ENCODE assay signal across 19 cellular contexts in genomic region chr13:93535256-93535655, GRCh38.
DNase-seq lines count a peak whose midpoint lies in the region; ATAC-seq, FAIRE-seq and TF ChIP-seq lines count a peak whose summit lies in the region.
"Had no signal": no experiment of that assay in that cellular context is flagged by ENCODE, and none has a peak within 500 bp of the region (broad histone marks: within the 10 kb centered on the region; RNA-seq: fewer than 3 reads in every experiment).

No MANE protein-coding gene starts in this region.

- H3K4me3 ChIP-seq in epithelial cell of esophagus (ENCODE audit: low read length) (no peak overlapping the region), HepG2 (replicated peaks in 1 of 3; ENCODE audit: insufficient read depth in 1 of 3, low read depth in 2 of 3, low read length in 3 of 3) (no peak overlapping the region), adrenal gland (no peak overlapping the region)
- H3K4me3 ChIP-seq: gastroesophageal sphincter, GM12878, ovary had no signal

- no peak overlapping the region for H3K27ac ChIP-seq in HepG2 (ENCODE audit: extremely low read length, insufficient read depth, low read length)
- H3K27ac ChIP-seq in adrenal gland, result no peak overlapping the region
- H3K27ac ChIP-seq: gastroesophageal sphincter, RWPE1 had no signal

- H3K27me3 ChIP-seq in HepG2 (ENCODE audit: control insufficient read depth in 1 of 2, insufficient read depth in 2 of 2, low read length in 2 of 2) (no peaks in the 10 kb centered on the region), adrenal gland (no peaks in the 10 kb centered on the region)
- H3K27me3 ChIP-seq: gastroesophageal sphincter, ovary had no signal

- peaks cover 9% of the 10 kb centered on the region for H3K4me1 ChIP-seq in HepG2 (ENCODE audit: insufficient read depth, low read length)
- peaks cover 0 to 4% of the 10 kb centered on the region in 2 donors for H3K4me1 ChIP-seq in adrenal gland (replicated peaks in 1 of 2)
- H3K4me1 ChIP-seq: Caco-2, gastroesophageal sphincter had no signal

- H3K9me3 Mint-ChIP-seq in naive thymus-derived CD8-positive, alpha-beta T cell, result peaks cover 0 to 10% (median 0%) of the 10 kb centered on the region in 9 donors
- H3K9me3 Mint-ChIP-seq: endodermal cell had no signal

- CTCF ChIA-PET in HepG2 (lab: Yijun Ruan, JAX; ENCODE audit: low intra/inter-chr PET ratio, low total read pairs), result no interaction called here

- no peak for TF ChIP-seq CTCF in epithelial cell of esophagus (IDR thresholded peaks at IDR 0.05; ENCODE audit: insufficient read depth, low read depth, low read length, missing control alignments)
- no peak for TF ChIP-seq CTCF in HepG2 (CRISPR knock-in tag; IDR thresholded peaks at IDR 0.05)
- TF ChIP-seq CTCF in adrenal gland (IDR thresholded peaks at IDR 0.05), result no peak

- H3K4me3 Mint-ChIP-seq in naive thymus-derived CD8-positive, alpha-beta T cell, result no peak overlapping the region
- H3K4me3 Mint-ChIP-seq: activated CD4-positive, alpha-beta T cell treated with anti-CD3 and anti-CD28 coated beads for 36 hours; endodermal cell had no signal

- H3K27ac Mint-ChIP-seq in naive thymus-derived CD8-positive, alpha-beta T cell, result no peak overlapping the region
- H3K27ac Mint-ChIP-seq: activated CD4-positive, alpha-beta T cell treated with anti-CD3 and anti-CD28 coated beads for 36 hours; endodermal cell had no signal

- no peak overlapping the region for H3K9ac ChIP-seq in HepG2 (ENCODE audit: insufficient read depth, low read depth, low read length)

- TF ChIP-seq EP300 in HepG2 (IDR thresholded peaks at IDR 0.05; ENCODE audit: low read depth in 2 of 2, low read length in 2 of 2) (no peak), HepG2 (CRISPR knock-in tag; IDR thresholded peaks at IDR 0.05; ENCODE audit: borderline replicate concordance) (no peak)

- peaks cover 7% of the 10 kb centered on the region for H3K79me2 ChIP-seq in HepG2 (ENCODE audit: insufficient read depth, low read length)

- in situ Hi-C loops in HepG2 (cut with HindIII; ENCODE audit: extremely low pct_ligation_motif_present, low pct_unique_long_range_greater_than_20kb), result no loop called here

- ATAC-seq in HepG2, result no peak
- ATAC-seq in naive thymus-derived CD8-positive, alpha-beta T cell, result no peak
- ATAC-seq: activated CD4-positive, alpha-beta T cell treated with anti-CD3 and anti-CD28 coated beads for 36 hours; gastroesophageal sphincter; GM12878 had no signal

- TF ChIP-seq RAD21 in HepG2 (CRISPR knock-in tag; IDR thresholded peaks at IDR 0.05), result no peak

- WGBS in HepG2 (ENCODE audit: low lambda C conversion rate), result 100% methylated on average over 1 of the region's 1 CpG
- WGBS in adrenal gland, 4 donors, result 77 to 97% (median 96%) methylated on average over 1 of the region's 1 CpG

- BruUV-seq in HepG2 (replicated peaks; lab: Mats Ljungman, UMichigan), result no TSS peak

- no peak overlapping the region for H2AFZ ChIP-seq in HepG2 (ENCODE audit: low read length)

- no peak for FAIRE-seq in HepG2 (lab: Jason Lieb, UNC)
- FAIRE-seq: GM12878 had no signal

- TF ChIP-seq POLR2A in HepG2 (IDR thresholded peaks at IDR 0.05; ENCODE audit: insufficient read depth in 1 of 2, low read depth in 2 of 2, low read length in 2 of 2) (no peak), adrenal gland (IDR thresholded peaks at IDR 0.05) (no peak)

- H3K36me3 Mint-ChIP-seq in naive thymus-derived CD8-positive, alpha-beta T cell, result no peaks in the 10 kb centered on the region

- peak; percentile 4 for DNase-seq in Daoy (ENCODE audit: low read depth)
- DNase-seq in NCI-H69 (lab: John Stamatoyannopoulos, UW), result peak; percentile 35
- peak; percentile 67 for DNase-seq in epithelial cell of esophagus (ENCODE audit: low read depth)
- peak; percentile 9 for DNase-seq in HepG2 (ENCODE audit: low spot score)
- no peak for DNase-seq in adrenal gland
- no peak for DNase-seq in naive thymus-derived CD8-positive, alpha-beta T cell
- no peak for DNase-seq in HT-29 (ENCODE audit: low spot score)
- no peak for DNase-seq in activated T-cell treated with anti-CD3 and anti-CD28 coated beads, Interleukin-2, amount 50 U/mL, for 48 hours
- DNase-seq: activated CD4-positive, alpha-beta T cell treated with anti-CD3 and anti-CD28 coated beads for 36 hours; activated effector memory CD4-positive, alpha-beta T cell treated with Interleukin-2 at 50 U/mL for 16 hours; Caco-2; endodermal cell; NCI-H187 treated with DMSO at 0.1 percent for 48 hours; NCI-H446 treated with DMSO at 0.1 percent for 48 hours; ovary; stimulated activated CD4-positive, alpha-beta T cell treated with anti-CD3 and anti-CD28 coated beads, Interleukin-2, amount 100 ng/mL, for 24 hours had no signal

- POLR2A ChIA-PET in HepG2 (lab: Yijun Ruan, JAX), result no interaction called here
- POLR2A ChIA-PET in naive thymus-derived CD8-positive, alpha-beta T cell (lab: Charles Lee), result no interaction called here

- intact Hi-C loops in HepG2 (cut with micrococcal nuclease; ENCODE audit: unreplicated experiment), result no loop called here
- intact Hi-C loops in adrenal gland (cut with DNase I), result no loop called here

- H3K9me3 ChIP-seq in HepG2 (ENCODE audit: low read length) (no peaks in the 10 kb centered on the region), adrenal gland (replicated peaks in 1 of 3) (no peaks in the 10 kb centered on the region)
- H3K9me3 ChIP-seq: Caco-2, gastroesophageal sphincter, ovary had no signal

- no peak overlapping the region for H3K4me2 ChIP-seq in HepG2 (ENCODE audit: low read depth, low read length)

- H3K27me3 Mint-ChIP-seq in naive thymus-derived CD8-positive, alpha-beta T cell, result peaks cover 0 to 3% (median 0%) of the 10 kb centered on the region in 5 donors
- H3K27me3 Mint-ChIP-seq: activated CD4-positive, alpha-beta T cell treated with anti-CD3 and anti-CD28 coated beads for 36 hours had no signal

- H3K36me3 ChIP-seq in HepG2 (replicated peaks in 1 of 2; ENCODE audit: control insufficient read depth in 1 of 2, insufficient read depth in 2 of 2, low read length in 2 of 2), result no peaks in the 10 kb centered on the region
- H3K36me3 ChIP-seq in adrenal gland (replicated peaks in 1 of 2), result no peaks in the 10 kb centered on the region
- H3K36me3 ChIP-seq: gastroesophageal sphincter, ovary had no signal

- H3K4me1 Mint-ChIP-seq in naive thymus-derived CD8-positive, alpha-beta T cell, result no peaks in the 10 kb centered on the region
- H3K4me1 Mint-ChIP-seq: activated CD4-positive, alpha-beta T cell treated with anti-CD3 and anti-CD28 coated beads for 36 hours had no signal

- H4K20me1 ChIP-seq in HepG2 (ENCODE audit: insufficient read depth, low read length), result no peaks in the 10 kb centered on the region

TF ChIP-seq in HepG2, 621 proteins besides CTCF, POLR2A, EP300 and RAD21 (continues in another document):
- TF ChIP-seq ZNF777 (CRISPR knock-in tag; IDR thresholded peaks at IDR 0.05), result no peak
- no peak for TF ChIP-seq KDM5A (IDR thresholded peaks at IDR 0.05; ENCODE audit: borderline replicate concordance, low read length)
- no peak for TF ChIP-seq CEBPZ (IDR thresholded peaks at IDR 0.05; ENCODE audit: low read length)
- no peak for TF ChIP-seq DNMT3B (CRISPR knock-in tag; conservative IDR thresholded peaks at IDR 0.05)
- no peak for TF ChIP-seq ZSCAN30 (CRISPR knock-in tag; IDR thresholded peaks at IDR 0.05)
- no peak for TF ChIP-seq ZNF350 (CRISPR knock-in tag; IDR thresholded peaks at IDR 0.05; ENCODE audit: borderline replicate concordance, low read depth)
- TF ChIP-seq ZBTB42 (CRISPR knock-in tag; IDR thresholded peaks at IDR 0.05), result no peak
- no peak for TF ChIP-seq NR2C2 (CRISPR knock-in tag; IDR thresholded peaks at IDR 0.05; ENCODE audit: borderline replicate concordance)
- TF ChIP-seq RARG (CRISPR knock-in tag; IDR thresholded peaks at IDR 0.05; ENCODE audit: low read depth), result no peak
- no peak for TF ChIP-seq TARDBP (CRISPR knock-in tag; IDR thresholded peaks at IDR 0.05)
- TF ChIP-seq TFE3 (CRISPR knock-in tag; IDR thresholded peaks at IDR 0.05), result no peak
- no peak for TF ChIP-seq REXO4 (CRISPR knock-in tag; IDR thresholded peaks at IDR 0.05; ENCODE audit: borderline replicate concordance)
- no peak for TF ChIP-seq ZIK1 (CRISPR knock-in tag; IDR thresholded peaks at IDR 0.05; ENCODE audit: borderline replicate concordance, low read depth)

Comparison
In these comparisons a context has a peak if more than half of its experiments do, and no peak if none do; other contexts are left out.
1. DNase-seq: peak in Daoy (single experiment), NCI-H69 (single experiment), epithelial cell of esophagus (single experiment) and HepG2 (single experiment); none in adrenal gland (0 of 7), naive thymus-derived CD8-positive, alpha-beta T cell (0 of 10), HT-29 (single experiment) and activated T-cell treated with anti-CD3 and anti-CD28 coated beads, Interleukin-2, amount 50 U/mL, for 48 hours (0 of 2).